In genomic region chr2:219596954-219597551, GRCh38 we compare ENCODE assay signal across 8 cellular contexts. TPM values are rescaled to one million over a fixed set of nuclear protein-coding genes. Genes with fewer than 3 reads are reported as not detected.
DNase-seq lines count a peak whose midpoint lies in the region; ATAC-seq and TF ChIP-seq lines count a peak whose summit lies in the region.

No MANE protein-coding gene starts in this region.

- peak overlapping the region; percentile 98 for H3K4me3 Mint-ChIP-seq in CD4-positive, alpha-beta T cell

- CTCF ChIA-PET in CD4-positive, alpha-beta T cell (lab: Charles Lee): interaction anchor here (1.1 to 2.8 kb wide), 8 partner anchors 37 to 617 kb away, joined by 3 to 8 read pairs (median 4); partner anchors contain the start of gene GMPPA

- whole genome bisulfite sequencing in body of pancreas, 2 donors: 4 to 6% methylated on average over 19 of the region's 19 CpGs

- peaks cover 19% of the 10 kb centered on the region for H3K4me1 ChIP-seq in body of pancreas
- H3K4me1 ChIP-seq in thoracic aorta (ENCODE audit: control insufficient read depth in 1 of 2, low read depth in 2 of 2): peaks cover 6 to 16% of the 10 kb centered on the region in 2 donors

- no peaks in the 10 kb centered on the region for H3K9me3 Mint-ChIP-seq in CD4-positive, alpha-beta T cell

- intact Hi-C loops in CD4-positive, alpha-beta T cell (cut with DNase I, micrococcal nuclease): loop anchor here (1.0 to 10.0 kb wide), 7 partner anchors 45 to 885 kb away; partner anchors contain the start of genes CHPF (in 1 of the 2), CNPPD1 (in 1 of the 2), RETREG2 (in 1 of the 2) and SLC23A3 (in 1 of the 2)
- intact Hi-C loops in body of pancreas (cut with DNase I): no loop called here

- DNase-seq in CD4-positive, alpha-beta T cell: no peak
- peak; percentile 23 for DNase-seq in LHCN-M2 (ENCODE audit: low read depth)
- DNase-seq in body of pancreas: peak; percentile 31 to 56 (median 38)
- peak; percentile 65 for DNase-seq in left kidney (ENCODE audit: low read depth, low spot score)
- DNase-seq in thoracic aorta (ENCODE audit: low spot score): no peak
- DNase-seq in middle frontal gyrus (ENCODE audit: extremely low spot score, low spot score): no peak

- POLR2A ChIA-PET in CD4-positive, alpha-beta T cell (lab: Charles Lee): interaction anchor here (0.7 to 2.1 kb wide), 7 partner anchors 26 to 938 kb away, joined by 3 to 16 read pairs (median 3); partner anchors contain the start of genes BCS1L, CHPF, DNPEP and OBSL1

- H3K27me3 Mint-ChIP-seq in CD4-positive, alpha-beta T cell: peaks cover 13% of the 10 kb centered on the region

- no peak for TF ChIP-seq POLR2A in body of pancreas (IDR thresholded peaks at IDR 0.05)

- H3K4me3 ChIP-seq in body of pancreas (peak overlapping the region; percentile 35 to 49), thoracic aorta (peak overlapping the region; percentile 92)

- peaks cover 33% of the 10 kb centered on the region for H3K36me3 Mint-ChIP-seq in CD4-positive, alpha-beta T cell (ENCODE audit: low read depth)

- peak; percentile 5 for ATAC-seq in CD4-positive, alpha-beta T cell (ENCODE audit: poor library complexity)
- peak; percentile 0 for ATAC-seq in GM21367 (IDR thresholded peaks at IDR 0.05; ENCODE audit: unreplicated experiment)
- peak; percentile 7 for ATAC-seq in body of pancreas
- ATAC-seq in thoracic aorta (ENCODE audit: insufficient number of reproducible peaks, low FRiP score, low read depth): peak; percentile 7
- ATAC-seq in GM18498 (IDR thresholded peaks at IDR 0.05; ENCODE audit: unreplicated experiment): no peak

- peak overlapping the region; percentile 94 for H3K27ac Mint-ChIP-seq in CD4-positive, alpha-beta T cell

- peak overlapping the region; percentile 70 for H3K27ac ChIP-seq in CD4-positive, alpha-beta T cell (ENCODE audit: low read depth, low read length)
- H3K27ac ChIP-seq in body of pancreas (peak overlapping the region; percentile 84 to 94 (median 88)), thoracic aorta (peak overlapping the region; percentile 84 to 95)

- no peaks in the 10 kb centered on the region for H3K27me3 ChIP-seq in CD4-positive, alpha-beta T cell (ENCODE audit: control insufficient read depth, insufficient read depth, low read length)
- H3K27me3 ChIP-seq in body of pancreas (no peaks in the 10 kb centered on the region), thoracic aorta (replicated peaks; ENCODE audit: insufficient read depth) (no peaks in the 10 kb centered on the region)

- H3K4me1 Mint-ChIP-seq in CD4-positive, alpha-beta T cell (ENCODE audit: low read depth): peaks cover 24% of the 10 kb centered on the region

- no peaks in the 10 kb centered on the region for H3K9me3 ChIP-seq in CD4-positive, alpha-beta T cell (ENCODE audit: control insufficient read depth, low read length)
- H3K9me3 ChIP-seq in body of pancreas: no peaks in the 10 kb centered on the region
- H3K9me3 ChIP-seq in thoracic aorta: no peaks in the 10 kb centered on the region

- H3K36me3 ChIP-seq in body of pancreas (replicated peaks in 1 of 2; ENCODE audit: insufficient read depth in 1 of 2, low read depth in 2 of 2) (no peaks in the 10 kb centered on the region), thoracic aorta (no peaks in the 10 kb centered on the region)

- TF ChIP-seq CTCF in CD4-positive, alpha-beta T cell (IDR thresholded peaks at IDR 0.05): no peak
- TF ChIP-seq CTCF in body of pancreas (IDR thresholded peaks at IDR 0.05): no peak
- no peak for TF ChIP-seq CTCF in thoracic aorta (IDR thresholded peaks at IDR 0.05)

RNA-seq across cellular contexts. Expression of gene STK11IP, which starts 0.6 kb away (rescaled TPM):
- total RNA-seq in CD4-positive, alpha-beta T cell: 10 to 100 TPM; 23.9 to 27.2 TPM
- total RNA-seq in LHCN-M2 (2014; rRNA removed): 11.6 and 13.2 TPM in 2 replicates
- 12.3 TPM for polyA plus RNA-seq in LHCN-M2 (2012)
- total RNA-seq in body of pancreas: 10 to 100 TPM in 1 of 2 donors, 1 to 10 TPM in 1; 9.6 to 18.1 TPM
- 10 to 100 TPM; 20.0 to 25.3 TPM for total RNA-seq in thoracic aorta

RNA-seq across cellular contexts. Expression of gene INHA, which starts 24.9 kb away (rescaled TPM):
- not detected for total RNA-seq in CD4-positive, alpha-beta T cell
- total RNA-seq in LHCN-M2 (2014; rRNA removed) (not detected in 2 replicates), body of pancreas (1 to 10 TPM in 1 of 2 donors, under 1 TPM in 1; 0.66 to 1.6 TPM), thoracic aorta (1 to 10 TPM; 1.2 to 1.6 TPM)
- polyA plus RNA-seq in LHCN-M2 (2012): 0.12 TPM

RNA-seq across cellular contexts. Expression of gene OBSL1, which starts 25.7 kb away (rescaled TPM):
- under 1 TPM; 0.31 to 0.49 TPM for total RNA-seq in CD4-positive, alpha-beta T cell
- 62.1 and 69.0 TPM in 2 replicates for total RNA-seq in LHCN-M2 (2014; rRNA removed)
- polyA plus RNA-seq in LHCN-M2 (2012): 76.6 TPM
- total RNA-seq in body of pancreas: 100 to 1,000 TPM; 119 to 185 TPM
- 100 to 1,000 TPM in 1 of 2 donors, 10 to 100 TPM in 1; 88.7 to 151 TPM for total RNA-seq in thoracic aorta

RNA-seq across cellular contexts. Expression of gene SLC4A3, which starts 30.4 kb away (rescaled TPM):
- total RNA-seq in CD4-positive, alpha-beta T cell: under 1 TPM; 0.16 to 0.20 TPM
- total RNA-seq in LHCN-M2 (2014; rRNA removed) (2.8 and 2.9 TPM in 2 replicates), body of pancreas (10 to 100 TPM in 1 of 2 donors, 1 to 10 TPM in 1; 2.6 to 10.9 TPM), thoracic aorta (1 to 10 TPM; 5.6 to 6.5 TPM)
- 4.7 TPM for polyA plus RNA-seq in LHCN-M2 (2012)

RNA-seq across cellular contexts. Expression of gene TMEM198, which starts 53.2 kb away (rescaled TPM):
- under 1 TPM; 0.47 to 0.91 TPM for total RNA-seq in CD4-positive, alpha-beta T cell
- 4.2 and 4.4 TPM in 2 replicates for total RNA-seq in LHCN-M2 (2014; rRNA removed)
- polyA plus RNA-seq in LHCN-M2 (2012): 2.7 TPM
- 1 to 10 TPM; 3.3 to 5.7 TPM for total RNA-seq in body of pancreas
- total RNA-seq in thoracic aorta: 1 to 10 TPM; 1.4 to 3.9 TPM

Comparison
In these comparisons a context has a peak if more than half of its experiments do, and no peak if none do; other contexts are left out.
1. DNase-seq: peak in LHCN-M2 (single experiment), body of pancreas (4 of 4) and left kidney (single experiment); none in CD4-positive, alpha-beta T cell (0 of 10), thoracic aorta (single experiment) and middle frontal gyrus (single experiment).
2. RNA of gene OBSL1, which starts 25.7 kb away (total RNA-seq): 119 to 185 TPM in body of pancreas, 88.7 to 151 TPM in thoracic aorta and 62.1 to 69.0 TPM in LHCN-M2; 0.31 to 0.49 TPM in CD4-positive, alpha-beta T cell; every median in the first group is over 10 times any median in the second.
3. Peak in every context shown above with its lines, with median percentiles within 50 percentile points of each other: H3K27ac ChIP-seq.